8 cellular contexts compared by ENCODE assay signal in the genomic region with DNA sequence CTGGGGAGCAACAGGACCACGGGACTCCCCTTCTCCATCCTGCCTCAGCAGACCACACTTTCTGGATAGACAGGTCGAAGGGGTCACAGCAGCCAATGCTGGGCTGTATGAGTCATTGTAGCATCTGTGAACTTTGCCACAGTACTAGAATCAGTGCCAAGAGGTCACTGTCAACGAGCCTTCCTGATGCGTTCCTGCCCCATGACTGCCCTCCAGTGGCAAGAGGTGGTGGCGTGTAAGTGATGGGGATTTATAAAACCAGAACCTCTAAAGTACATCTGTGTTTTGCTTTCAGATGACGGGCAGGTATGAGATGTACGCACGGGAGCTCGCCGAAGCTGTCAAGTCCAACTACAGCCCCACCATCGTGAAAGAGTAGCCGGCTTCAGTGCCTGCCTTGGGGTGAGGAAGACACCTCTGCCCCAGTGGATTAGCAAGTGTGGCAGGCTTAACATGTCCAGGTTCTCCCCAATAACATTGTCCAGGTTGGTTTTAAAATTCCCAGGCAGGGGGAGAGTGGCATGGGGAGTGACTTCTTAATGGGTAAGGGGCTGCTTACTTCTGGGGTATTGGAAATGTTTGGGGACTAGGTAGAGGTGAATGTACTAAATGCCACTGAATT. TPM values are rescaled to one million over a fixed set of nuclear protein-coding genes. Genes with fewer than 3 reads are reported as not detected.
A peak's percentile ranks its signal among the peaks of the same experiment; 100 is the strongest.
DNase-seq lines count a peak whose midpoint lies in the region; ATAC-seq and TF ChIP-seq lines count a peak whose summit lies in the region.

No MANE protein-coding gene starts in this region.

- H3K27ac ChIP-seq in naive thymus-derived CD4-positive, alpha-beta T cell (ENCODE audit: low read depth, low read length): no peak overlapping the region

- intact Hi-C loops in naive thymus-derived CD4-positive, alpha-beta T cell (cut with micrococcal nuclease): loop anchor here (1.0 to 5.0 kb wide), 5 partner anchors 104 to 543 kb away; partner anchors contain the start of gene GSTT2 (in 1 of the 2)

- peak; percentile 86 for ATAC-seq in GM18520 (IDR thresholded peaks at IDR 0.05; ENCODE audit: unreplicated experiment)
- peak; percentile 62 for ATAC-seq in HG03457 (IDR thresholded peaks at IDR 0.05; ENCODE audit: unreplicated experiment)
- peak; percentile 98 for ATAC-seq in naive thymus-derived CD4-positive, alpha-beta T cell
- peak; percentile 95 to 96 for ATAC-seq in stimulated activated naive B cell treated with anti-CD40 and anti-IgM and Interleukin-4, amounts not matched to agents 10 μg/mL and 1 μg/mL and 100 μg/mL, for 72 hours (replicated peaks)

- H3K9me3 Mint-ChIP-seq in naive thymus-derived CD4-positive, alpha-beta T cell: no peaks in the 10 kb centered on the region
- peaks cover 0 to 3% of the 10 kb centered on the region in 2 donors for H3K9me3 Mint-ChIP-seq in stimulated activated naive B cell treated with anti-CD40 and anti-IgM and Interleukin-4, amounts not matched to agents 10 μg/mL and 1 μg/mL and 100 μg/mL, for 72 hours

- no peaks in the 10 kb centered on the region for H3K27me3 ChIP-seq in naive thymus-derived CD4-positive, alpha-beta T cell (ENCODE audit: control insufficient read depth in 2 of 2, insufficient read depth in 2 of 2, low read length in 2 of 2)

- CTCF ChIA-PET in naive thymus-derived CD4-positive, alpha-beta T cell (lab: Charles Lee): interaction anchor here (0.7 kb wide), 1 partner anchor 70 kb away, joined by 3 read pairs; no protein-coding TSS in a partner anchor

- H3K27me3 Mint-ChIP-seq in naive thymus-derived CD4-positive, alpha-beta T cell: peaks cover 0 to 7% (median 0%) of the 10 kb centered on the region in 5 donors
- no peaks in the 10 kb centered on the region for H3K27me3 Mint-ChIP-seq in stimulated activated naive B cell treated with anti-CD40 and anti-IgM and Interleukin-4, amounts not matched to agents 10 μg/mL and 1 μg/mL and 100 μg/mL, for 72 hours

- no peaks in the 10 kb centered on the region for H3K36me3 Mint-ChIP-seq in naive thymus-derived CD4-positive, alpha-beta T cell
- no peaks in the 10 kb centered on the region for H3K36me3 Mint-ChIP-seq in stimulated activated naive B cell treated with anti-CD40 and anti-IgM and Interleukin-4, amounts not matched to agents 10 μg/mL and 1 μg/mL and 100 μg/mL, for 72 hours

- no peaks in the 10 kb centered on the region for H3K36me3 ChIP-seq in naive thymus-derived CD4-positive, alpha-beta T cell (ENCODE audit: control insufficient read depth in 2 of 3, insufficient read depth in 3 of 3, low read length in 3 of 3)

- no peaks in the 10 kb centered on the region for H3K4me1 ChIP-seq in naive thymus-derived CD4-positive, alpha-beta T cell (ENCODE audit: control insufficient read depth in 2 of 2, insufficient read depth in 2 of 2, low read length in 2 of 2)

- POLR2A ChIA-PET in naive thymus-derived CD4-positive, alpha-beta T cell (lab: Charles Lee): no interaction called here

- no peak overlapping the region for H3K4me3 Mint-ChIP-seq in naive thymus-derived CD4-positive, alpha-beta T cell
- peak overlapping the region in 1 of 2 donors; percentile 22 for H3K4me3 Mint-ChIP-seq in stimulated activated naive B cell treated with anti-CD40 and anti-IgM and Interleukin-4, amounts not matched to agents 10 μg/mL and 1 μg/mL and 100 μg/mL, for 72 hours

- peak; percentile 93 for TF ChIP-seq CTCF in epithelial cell of proximal tubule (conservative IDR thresholded peaks at IDR 0.05; ENCODE audit: low read depth, low read length)

- peaks cover 0 to 12% (median 9%) of the 10 kb centered on the region in 7 donors for H3K4me1 Mint-ChIP-seq in naive thymus-derived CD4-positive, alpha-beta T cell
- H3K4me1 Mint-ChIP-seq in stimulated activated naive B cell treated with anti-CD40 and anti-IgM and Interleukin-4, amounts not matched to agents 10 μg/mL and 1 μg/mL and 100 μg/mL, for 72 hours: peaks cover 15 to 30% of the 10 kb centered on the region in 2 donors

- H3K27ac Mint-ChIP-seq in naive thymus-derived CD4-positive, alpha-beta T cell: no peak overlapping the region
- H3K27ac Mint-ChIP-seq in stimulated activated naive B cell treated with anti-CD40 and anti-IgM and Interleukin-4, amounts not matched to agents 10 μg/mL and 1 μg/mL and 100 μg/mL, for 72 hours: peak overlapping the region; percentile 75

- DNase-seq in AG08396 (ENCODE audit: low spot score) (peak; percentile 78), NOMO-1 treated with dmso at 0.1 percent for 144 hours (lab: John Stamatoyannopoulos, UW; ENCODE audit: unreplicated experiment) (peak; percentile 64), epithelial cell of proximal tubule (ENCODE audit: low read depth) (no peak)
- DNase-seq in activated CD8-positive, alpha-beta memory T cell treated with anti-CD3 and anti-CD28 coated beads, Interleukin-2, amount 50 U/mL, for 1 hour (ENCODE audit: extremely low read depth): peak; percentile 26
- DNase-seq in naive thymus-derived CD4-positive, alpha-beta T cell: peak; percentile 54 to 77 (median 71)
- DNase-seq in stimulated activated naive B cell treated with anti-CD40 and anti-IgM and Interleukin-4, amounts not matched to agents 10 μg/mL and 1 μg/mL and 100 μg/mL, for 72 hours: peak; percentile 78

- H3K9me3 ChIP-seq in naive thymus-derived CD4-positive, alpha-beta T cell (ENCODE audit: control insufficient read depth in 2 of 3, low read length in 3 of 3): no peaks in the 10 kb centered on the region

- no peak overlapping the region for H3K4me3 ChIP-seq in epithelial cell of proximal tubule (ENCODE audit: low read depth, low read length)
- no peak overlapping the region for H3K4me3 ChIP-seq in naive thymus-derived CD4-positive, alpha-beta T cell (ENCODE audit: low read length)

RNA-seq across cellular contexts. Expression of gene GUCD1, which starts 29.4 kb away (rescaled TPM):
- 102 and 120 TPM in 2 replicates for total RNA-seq in epithelial cell of proximal tubule
- 100 to 1,000 TPM in 1 of 5 experiments, 10 to 100 TPM in 4; 57.9 to 131 (median 63.4) TPM for total RNA-seq in naive thymus-derived CD4-positive, alpha-beta T cell
- 10 to 100 TPM; 33.1 to 54.5 TPM for polyA plus RNA-seq in naive thymus-derived CD4-positive, alpha-beta T cell

RNA-seq across cellular contexts. Expression of gene SNRPD3, which starts 30.3 kb away (rescaled TPM):
- total RNA-seq in epithelial cell of proximal tubule: 219 and 256 TPM in 2 replicates
- 10 to 100 TPM; 47.5 to 94.5 (median 73.9) TPM for total RNA-seq in naive thymus-derived CD4-positive, alpha-beta T cell
- 10 to 100 TPM; 84.2 to 95.1 TPM for polyA plus RNA-seq in naive thymus-derived CD4-positive, alpha-beta T cell

RNA-seq across cellular contexts. Expression of gene UPB1, which starts 30.4 kb away (rescaled TPM):
- not detected in 2 replicates for total RNA-seq in epithelial cell of proximal tubule
- total RNA-seq in naive thymus-derived CD4-positive, alpha-beta T cell: 1 to 10 TPM in 4 of 5 experiments, under 1 TPM in 1; 0.70 to 3.4 (median 2.1) TPM
- under 1 TPM; 0.14 to 0.15 TPM for polyA plus RNA-seq in naive thymus-derived CD4-positive, alpha-beta T cell
